Comparison of ENCODE assay signal across 21 cellular contexts in the genomic region with DNA sequence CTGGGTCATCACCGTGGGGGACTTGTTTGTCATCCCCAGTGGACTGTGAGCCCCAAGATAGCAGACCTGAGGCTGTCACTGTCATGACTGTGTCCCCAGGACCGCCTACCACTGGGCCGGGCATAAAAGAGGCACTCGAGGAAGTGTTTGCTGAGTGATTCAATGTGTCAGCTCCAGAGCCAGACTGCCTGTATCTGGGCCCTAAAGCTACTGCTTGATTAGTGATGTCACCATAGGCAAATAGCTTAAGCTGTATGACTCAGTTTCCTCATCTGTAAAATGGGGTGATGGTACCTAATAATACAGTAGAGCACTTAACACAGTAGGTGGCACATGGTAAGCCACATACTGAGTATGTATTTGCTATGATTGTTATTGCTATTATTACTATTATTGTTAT. TPM values are rescaled to one million over a fixed set of nuclear protein-coding genes. Genes with fewer than 3 reads are reported as not detected.
"Had no signal": no experiment of that assay in that cellular context is flagged by ENCODE, and none has a peak within 500 bp of the region (broad histone marks: within the 10 kb centered on the region; RNA-seq: fewer than 3 reads in every experiment).

No MANE protein-coding gene starts in this region.

- H3K4me3 ChIP-seq: thoracic aorta had no signal

- H3K27ac ChIP-seq: parathyroid adenoma, thoracic aorta had no signal

- H3K79me2 ChIP-seq: parathyroid adenoma had no signal

- H3K9me3 ChIP-seq: thoracic aorta had no signal

- DNase-seq: activated CD4-positive, alpha-beta T cell treated with anti-CD3 and anti-CD28 coated beads, Interleukin-2, amount 10 ng/mL, durations not matched to agents 24 days and 14 days; activated CD4-positive, CD25-positive, alpha-beta regulatory T cell; activated CD8-positive, alpha-beta memory T cell treated with anti-CD3 and anti-CD28 coated beads, Interleukin-2, amount 50 U/mL, for 48 hours; activated gamma-delta T cell; activated T-cell treated with anti-CD3 and anti-CD28 coated beads, Interleukin-2, amount 50 U/mL, for 72 hours; caudate nucleus; head of caudate nucleus; immature natural killer cell; mammary epithelial cell; stimulated activated CD4-positive, alpha-beta T cell treated with anti-CD3 and anti-CD28 coated beads, Interleukin-1b, Interleukin-23, amount 100 ng/mL, for 48 hours; stimulated activated naive CD8-positive, alpha-beta T cell treated with anti-CD3 and anti-CD28 coated beads, Interleukin-15, amount 100 ng/mL, for 72 hours; SW 1271 had no signal

- FAIRE-seq: colon, endometrium, frontal cortex, urothelium cell line had no signal

- H3K4me1 ChIP-seq: parathyroid adenoma had no signal

- H3K9ac ChIP-seq: parathyroid adenoma had no signal

- H2AFZ ChIP-seq: parathyroid adenoma had no signal

- ATAC-seq: activated naive CD4-positive, alpha-beta T cell treated with anti-CD3 and anti-CD28 coated beads, Interleukin-2, amount 50 U/mL, for 72 hours; activated T-cell treated with anti-CD3 and anti-CD28 coated beads, Interleukin-2, amount 50 U/mL, for 72 hours; stimulated activated naive CD8-positive, alpha-beta T cell treated with anti-CD3 and anti-CD28 coated beads, Interleukin-15, amount 100 ng/mL, for 72 hours had no signal

RNA-seq across cellular contexts. Expression of gene CEACAM16, which starts 38.9 kb away (rescaled TPM):
- total RNA-seq: activated CD4-positive, alpha-beta T cell treated with anti-CD3 and anti-CD28 coated beads, Interleukin-2, amount 10 ng/mL, durations not matched to agents 24 days and 14 days; activated naive CD4-positive, alpha-beta T cell treated with anti-CD3 and anti-CD28 coated beads, Interleukin-2, amount 50 U/mL, for 72 hours; activated T-cell treated with anti-CD3 and anti-CD28 coated beads, Interleukin-2, amount 50 U/mL, for 72 hours; fibroblast of lung; frontal cortex; mammary epithelial cell; renal cortical epithelial cell; thoracic aorta had no signal
- polyA plus RNA-seq: fibroblast of lung, immature natural killer cell, mammary epithelial cell had no signal

RNA-seq across cellular contexts. Expression of gene IGSF23, which starts 46.7 kb away (rescaled TPM):
- total RNA-seq: activated CD4-positive, alpha-beta T cell treated with anti-CD3 and anti-CD28 coated beads, Interleukin-2, amount 10 ng/mL, durations not matched to agents 24 days and 14 days; activated naive CD4-positive, alpha-beta T cell treated with anti-CD3 and anti-CD28 coated beads, Interleukin-2, amount 50 U/mL, for 72 hours; activated T-cell treated with anti-CD3 and anti-CD28 coated beads, Interleukin-2, amount 50 U/mL, for 72 hours; frontal cortex; mammary epithelial cell; thoracic aorta had no signal
- polyA plus RNA-seq: immature natural killer cell, mammary epithelial cell had no signal
